8 cellular contexts compared by ENCODE assay signal in the genomic region with DNA sequence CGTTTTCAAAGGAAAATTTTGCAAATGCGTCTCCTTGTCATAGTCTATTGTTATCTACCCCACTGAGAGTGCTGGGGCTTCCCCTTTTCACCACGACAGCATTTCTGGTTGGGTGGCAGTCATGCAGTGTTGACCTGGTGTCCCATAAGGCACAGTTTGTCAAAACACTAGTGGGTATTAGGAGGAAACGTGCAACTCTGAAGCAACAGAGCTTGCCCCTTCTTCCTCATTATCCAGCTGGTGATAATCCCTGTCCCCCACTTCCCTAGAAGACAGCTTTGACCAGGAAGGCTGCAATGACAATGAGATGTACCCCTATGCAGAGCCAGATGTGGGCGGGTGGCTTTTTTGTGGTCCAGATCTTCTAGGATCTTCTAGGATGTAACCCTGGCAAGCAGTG.
DNase-seq lines count a peak whose midpoint lies in the region; ATAC-seq, FAIRE-seq and TF ChIP-seq lines count a peak whose summit lies in the region.

No MANE protein-coding gene starts in this region.

- H3K27ac Mint-ChIP-seq in activated naive CD4-positive, alpha-beta T cell treated with anti-CD3 and anti-CD28 coated beads, Interleukin-2, amount 10 ng/mL, durations not matched to agents 7 days and 5 days, result peak overlapping the region; percentile 92

- H3K9ac ChIP-seq in OCI-LY1 (ENCODE audit: low read length), result peak overlapping the region; percentile 95

- peaks cover 50% of the 10 kb centered on the region for H3K4me1 ChIP-seq in OCI-LY1 (ENCODE audit: insufficient read depth, low read length, severe bottlenecking)

- peak; percentile 58 for DNase-seq in GM06990 (ENCODE audit: extremely low read depth, insufficient read length)
- DNase-seq in activated naive CD4-positive, alpha-beta T cell treated with anti-CD3 and anti-CD28 coated beads, Interleukin-2, amount 10 ng/mL, durations not matched to agents 7 days and 5 days, result peak; percentile 55
- DNase-seq in stimulated activated CD4-positive, alpha-beta T cell treated with anti-CD3 and anti-CD28 coated beads, TNF-alpha, amount 100 ng/mL, for 24 hours (ENCODE audit: low read depth in 3 of 3), result peak in 2 of 3 experiments; percentile 27 to 62
- DNase-seq in NCI-H2107 (lab: John Stamatoyannopoulos, UW), result no peak
- DNase-seq in HTR-8/SVneo (ENCODE audit: insufficient read length, low spot score), result no peak
- no peak for DNase-seq in NCI-H146 treated with DMSO at 0.1 percent for 48 hours (lab: John Stamatoyannopoulos, UW; ENCODE audit: unreplicated experiment)

- peak; percentile 42 for ATAC-seq in GM21737 (IDR thresholded peaks at IDR 0.05; ENCODE audit: unreplicated experiment)

- peak overlapping the region; percentile 88 for H3K4me3 Mint-ChIP-seq in activated naive CD4-positive, alpha-beta T cell treated with anti-CD3 and anti-CD28 coated beads, Interleukin-2, amount 10 ng/mL, durations not matched to agents 7 days and 5 days

- H2AFZ ChIP-seq in OCI-LY1 (ENCODE audit: low read length), result no peak overlapping the region

- H3K36me3 Mint-ChIP-seq in activated naive CD4-positive, alpha-beta T cell treated with anti-CD3 and anti-CD28 coated beads, Interleukin-2, amount 10 ng/mL, durations not matched to agents 7 days and 5 days, result peaks cover 23% of the 10 kb centered on the region

- H3K79me2 ChIP-seq in OCI-LY1 (ENCODE audit: insufficient read depth, low read length), result peaks cover 39% of the 10 kb centered on the region

- H3K9me2 ChIP-seq in OCI-LY1 (ENCODE audit: low read depth, low read length), result no peaks in the 10 kb centered on the region

- no peaks in the 10 kb centered on the region for H3K9me3 Mint-ChIP-seq in activated naive CD4-positive, alpha-beta T cell treated with anti-CD3 and anti-CD28 coated beads, Interleukin-2, amount 10 ng/mL, durations not matched to agents 7 days and 5 days

- peaks cover 11% of the 10 kb centered on the region for H3K27me3 Mint-ChIP-seq in activated naive CD4-positive, alpha-beta T cell treated with anti-CD3 and anti-CD28 coated beads, Interleukin-2, amount 10 ng/mL, durations not matched to agents 7 days and 5 days

- TF ChIP-seq CTCF in GM06990 (IDR thresholded peaks at IDR 0.05; ENCODE audit: insufficient read depth, low read length, poor library complexity, severe bottlenecking) (no peak), OCI-LY1 (IDR thresholded peaks at IDR 0.05; ENCODE audit: low read length) (no peak)

- peaks cover 65% of the 10 kb centered on the region for H3K4me1 Mint-ChIP-seq in activated naive CD4-positive, alpha-beta T cell treated with anti-CD3 and anti-CD28 coated beads, Interleukin-2, amount 10 ng/mL, durations not matched to agents 7 days and 5 days

- no peak for FAIRE-seq in HTR-8/SVneo (lab: Jason Lieb, UNC)

- no peaks in the 10 kb centered on the region for H3K9me3 ChIP-seq in OCI-LY1 (ENCODE audit: low read length)

- H3K27me3 ChIP-seq in GM06990 (replicated peaks; ENCODE audit: control insufficient read depth, insufficient read depth, low read length) (no peaks in the 10 kb centered on the region), OCI-LY1 (ENCODE audit: insufficient read depth, low read length) (no peaks in the 10 kb centered on the region)

- H3K4me2 ChIP-seq in OCI-LY1 (ENCODE audit: low read length), result peak overlapping the region; percentile 89

- peak overlapping the region; percentile 71 for H3K4me3 ChIP-seq in GM06990 (replicated peaks; ENCODE audit: low read depth, low read length)
- H3K4me3 ChIP-seq in OCI-LY1 (ENCODE audit: low read depth, low read length, poor library complexity, severe bottlenecking), result peak overlapping the region; percentile 90

- H3K36me3 ChIP-seq in GM06990 (ENCODE audit: control insufficient read depth, insufficient read depth, low read length), result no peaks in the 10 kb centered on the region
- no peaks in the 10 kb centered on the region for H3K36me3 ChIP-seq in OCI-LY1 (ENCODE audit: insufficient read depth, low read length)

- peak overlapping the region; percentile 78 for H3K27ac ChIP-seq in OCI-LY1 (ENCODE audit: low read depth, low read length, poor library complexity, severe bottlenecking)

- no peaks in the 10 kb centered on the region for H4K20me1 ChIP-seq in OCI-LY1 (ENCODE audit: insufficient read depth, low read length)

- CTCF ChIA-PET in activated naive CD4-positive, alpha-beta T cell treated with anti-CD3 and anti-CD28 coated beads, Interleukin-2, amount 10 ng/mL, durations not matched to agents 7 days and 5 days (lab: Charles Lee), result interaction anchor here (0.6 to 3.0 kb wide), 2 partner anchors 84 to 87 kb away, joined by 3 to 9 read pairs; no protein-coding TSS in a partner anchor

- H3F3A ChIP-seq in OCI-LY1 (ENCODE audit: insufficient read depth, low read length), result peaks cover 10% of the 10 kb centered on the region; the same call in 1 of the 2 replicates

Comparison
In these comparisons a context has a peak if more than half of its experiments do, and no peak if none do; other contexts are left out.
1. DNase-seq: peak in GM06990 (single experiment), activated naive CD4-positive, alpha-beta T cell treated with anti-CD3 and anti-CD28 coated beads, Interleukin-2, amount 10 ng/mL, durations not matched to agents 7 days and 5 days (single experiment) and stimulated activated CD4-positive, alpha-beta T cell treated with anti-CD3 and anti-CD28 coated beads, TNF-alpha, amount 100 ng/mL, for 24 hours (2 of 3); none in NCI-H2107 (single experiment), HTR-8/SVneo (single experiment) and NCI-H146 treated with DMSO at 0.1 percent for 48 hours (single experiment).